Comparison of ENCODE assay signal across 8 cellular contexts in genomic region chr12:53180931-53181645, GRCh38. TPM values are rescaled to one million over a fixed set of nuclear protein-coding genes. Genes with fewer than 3 reads are reported as not detected.
DNase-seq lines count a peak whose midpoint lies in the region; ATAC-seq and TF ChIP-seq lines count a peak whose summit lies in the region.

No MANE protein-coding gene starts in this region.

- no peak for TF ChIP-seq CTCF in activated CD8-positive, alpha-beta T cell treated with anti-CD3 and anti-CD28 coated beads for 36 hours (IDR thresholded peaks at IDR 0.05)
- peak; percentile 20 for TF ChIP-seq CTCF in endodermal cell (conservative IDR thresholded peaks at IDR 0.05)

- H3K4me1 ChIP-seq in endodermal cell (ENCODE audit: control insufficient read depth, insufficient read depth, low read length) (no peaks in the 10 kb centered on the region), mesodermal cell (ENCODE audit: control insufficient read depth, insufficient read depth, low read length, poor library complexity, severe bottlenecking) (peaks cover 3% of the 10 kb centered on the region)

- no peaks in the 10 kb centered on the region for H3K9me3 Mint-ChIP-seq in activated CD8-positive, alpha-beta T cell treated with anti-CD3 and anti-CD28 coated beads for 36 hours
- H3K9me3 Mint-ChIP-seq in endodermal cell, result no peaks in the 10 kb centered on the region

- peaks cover 8% of the 10 kb centered on the region for H3K9me3 ChIP-seq in endodermal cell (ENCODE audit: control insufficient read depth, low read length)
- no peaks in the 10 kb centered on the region for H3K9me3 ChIP-seq in mesodermal cell (ENCODE audit: control insufficient read depth, low read length)

- H3K9ac ChIP-seq in endodermal cell (ENCODE audit: extremely low read depth, low read length, poor library complexity, severe bottlenecking), result peak overlapping the region; percentile 73

- DNase-seq in AG20443 (ENCODE audit: low spot score), result peak; percentile 83
- DNase-seq in NCI-H526 (lab: John Stamatoyannopoulos, UW), result peak; percentile 83 to 95
- peak; percentile 79 for DNase-seq in activated CD8-positive, alpha-beta T cell treated with anti-CD3 and anti-CD28 coated beads for 36 hours
- peak; percentile 93 for DNase-seq in endodermal cell
- peak; percentile 63 to 66 for DNase-seq in stimulated activated CD8-positive, alpha-beta memory T cell treated with anti-CD3 and anti-CD28 coated beads, Interleukin-2, amount 100 ng/mL, for 48 hours (ENCODE audit: low read depth in 2 of 2)

- intact Hi-C loops in activated CD8-positive, alpha-beta T cell treated with anti-CD3 and anti-CD28 coated beads for 36 hours (cut with micrococcal nuclease), result no loop called here

- ATAC-seq in GM19025 (IDR thresholded peaks at IDR 0.05; ENCODE audit: low read depth, unreplicated experiment), result peak; percentile 44
- peak; percentile 42 for ATAC-seq in HG03175 (IDR thresholded peaks at IDR 0.05; ENCODE audit: unreplicated experiment)
- peak; percentile 50 for ATAC-seq in activated CD8-positive, alpha-beta T cell treated with anti-CD3 and anti-CD28 coated beads for 36 hours

- H3K4me1 Mint-ChIP-seq in activated CD8-positive, alpha-beta T cell treated with anti-CD3 and anti-CD28 coated beads for 36 hours (ENCODE audit: low read depth), result peaks cover 50% of the 10 kb centered on the region
- H3K4me1 Mint-ChIP-seq in endodermal cell, result peaks cover 19% of the 10 kb centered on the region

- H3K27ac ChIP-seq in endodermal cell (ENCODE audit: low read depth, low read length), result peak overlapping the region; percentile 92
- H3K27ac ChIP-seq in mesodermal cell (ENCODE audit: low read depth, low read length, severe bottlenecking), result peak overlapping the region; percentile 95

- peak overlapping the region; percentile 92 for H3K4me3 ChIP-seq in endodermal cell (ENCODE audit: low read length)
- peak overlapping the region; percentile 63 for H3K4me3 ChIP-seq in mesodermal cell (ENCODE audit: extremely low read depth, insufficient read depth, low read length, poor library complexity, severe bottlenecking)

- no peaks in the 10 kb centered on the region for H3K27me3 Mint-ChIP-seq in activated CD8-positive, alpha-beta T cell treated with anti-CD3 and anti-CD28 coated beads for 36 hours
- peaks cover 6% of the 10 kb centered on the region for H3K27me3 Mint-ChIP-seq in endodermal cell (ENCODE audit: insufficient read depth)

- 3 to 11% methylated on average over 22 to 53 of the region's 57 CpGs for WGBS in endodermal cell (ENCODE audit: insufficient coverage in 1 of 2, insufficient read length in 1 of 2), 2 experiments
- 4 to 5% methylated on average over 44 to 52 of the region's 57 CpGs for WGBS in mesodermal cell (ENCODE audit: insufficient coverage in 2 of 2), 2 experiments

- no peaks in the 10 kb centered on the region for H3K27me3 ChIP-seq in endodermal cell (ENCODE audit: control insufficient read depth, insufficient read depth, low read length, poor library complexity, severe bottlenecking)

- CTCF ChIA-PET in activated CD8-positive, alpha-beta T cell treated with anti-CD3 and anti-CD28 coated beads for 36 hours (lab: Charles Lee), result interaction anchor here (0.9 to 17.7 kb wide), 18 partner anchors 9 to 164 kb away, joined by 3 to 199 read pairs (median 6); partner anchors contain the start of genes AAAS, ESPL1 and SOAT2

- H3K36me3 ChIP-seq in endodermal cell (ENCODE audit: control insufficient read depth, insufficient read depth, low read length), result peaks cover 46% of the 10 kb centered on the region
- peaks cover 45% of the 10 kb centered on the region for H3K36me3 ChIP-seq in mesodermal cell (ENCODE audit: control insufficient read depth, insufficient read depth, low read length)

- POLR2A ChIA-PET in activated CD8-positive, alpha-beta T cell treated with anti-CD3 and anti-CD28 coated beads for 36 hours (lab: Charles Lee), result interaction anchor here (1.0 to 6.7 kb wide), 17 partner anchors 10 to 142 kb away, joined by 3 to 91 read pairs (median 7); partner anchors contain the start of genes ESPL1, IGFBP6, ITGB7 and MYG1

- H3K4me3 Mint-ChIP-seq in activated CD8-positive, alpha-beta T cell treated with anti-CD3 and anti-CD28 coated beads for 36 hours, result peak overlapping the region; percentile 89
- peak overlapping the region; percentile 87 for H3K4me3 Mint-ChIP-seq in endodermal cell

- H3K27ac Mint-ChIP-seq in activated CD8-positive, alpha-beta T cell treated with anti-CD3 and anti-CD28 coated beads for 36 hours, result peak overlapping the region; percentile 91
- H3K27ac Mint-ChIP-seq in endodermal cell, result peak overlapping the region; percentile 90

- peaks cover 38% of the 10 kb centered on the region for H3K36me3 Mint-ChIP-seq in activated CD8-positive, alpha-beta T cell treated with anti-CD3 and anti-CD28 coated beads for 36 hours (ENCODE audit: low read depth)
- H3K36me3 Mint-ChIP-seq in endodermal cell (ENCODE audit: low read depth), result peaks cover 41% of the 10 kb centered on the region

RNA-seq across cellular contexts. Expression of gene CSAD, which starts 0.4 kb away (rescaled TPM):
- total RNA-seq in activated CD8-positive, alpha-beta T cell treated with anti-CD3 and anti-CD28 coated beads for 36 hours, result 10 to 100 TPM; 13.8 to 18.6 TPM
- 10 to 100 TPM; 24.9 to 38.2 TPM for total RNA-seq in endodermal cell
- 20.2 TPM for polyA plus RNA-seq in endodermal cell (2013, experiment 1 of 2)
- 23.9 TPM for polyA plus RNA-seq in endodermal cell (2013, experiment 2 of 2)
- 15.5 TPM for polyA plus RNA-seq in mesodermal cell (2013, experiment 1 of 2)
- 14.4 TPM for polyA plus RNA-seq in mesodermal cell (2013, experiment 2 of 2)

RNA-seq across cellular contexts. Expression of gene ZNF740, which starts 0.6 kb away (rescaled TPM):
- total RNA-seq in activated CD8-positive, alpha-beta T cell treated with anti-CD3 and anti-CD28 coated beads for 36 hours, result 10 to 100 TPM; 31.3 to 35.9 TPM
- total RNA-seq in endodermal cell, result 10 to 100 TPM; 54.0 to 54.6 TPM
- 31.5 TPM for polyA plus RNA-seq in endodermal cell (2013, experiment 1 of 2)
- polyA plus RNA-seq in endodermal cell (2013, experiment 2 of 2), result 26.9 TPM
- 27.9 TPM for polyA plus RNA-seq in mesodermal cell (2013, experiment 1 of 2)
- 21.9 TPM for polyA plus RNA-seq in mesodermal cell (2013, experiment 2 of 2)

RNA-seq across cellular contexts. Expression of gene ITGB7, which starts 26.0 kb away (rescaled TPM):
- 100 to 1,000 TPM; 121 to 137 TPM for total RNA-seq in activated CD8-positive, alpha-beta T cell treated with anti-CD3 and anti-CD28 coated beads for 36 hours
- total RNA-seq in endodermal cell, result 1 to 10 TPM; 1.4 TPM
- 0.18 TPM for polyA plus RNA-seq in endodermal cell (2013, experiment 1 of 2)
- 0.46 TPM for polyA plus RNA-seq in endodermal cell (2013, experiment 2 of 2)
- polyA plus RNA-seq in mesodermal cell (2013, experiment 1 of 2), result 0.44 TPM
- polyA plus RNA-seq in mesodermal cell (2013, experiment 2 of 2), result 0.10 TPM

RNA-seq across cellular contexts. Expression of gene RARG, which starts 50.9 kb away (rescaled TPM):
- total RNA-seq in activated CD8-positive, alpha-beta T cell treated with anti-CD3 and anti-CD28 coated beads for 36 hours, result 10 to 100 TPM; 19.7 to 20.3 TPM
- 10 to 100 TPM; 19.5 to 26.8 TPM for total RNA-seq in endodermal cell
- 23.9 TPM for polyA plus RNA-seq in endodermal cell (2013, experiment 1 of 2)
- polyA plus RNA-seq in endodermal cell (2013, experiment 2 of 2), result 18.1 TPM
- polyA plus RNA-seq in mesodermal cell (2013, experiment 1 of 2), result 39.7 TPM
- polyA plus RNA-seq in mesodermal cell (2013, experiment 2 of 2), result 36.9 TPM

Comparison
In these comparisons a context has a peak if more than half of its experiments do, and no peak if none do; other contexts are left out.
1. Peak in every context shown above with its lines: DNase-seq, ATAC-seq, H3K4me3 ChIP-seq and H3K27ac ChIP-seq.
2. RNA of gene ITGB7, which starts 26.0 kb away (total RNA-seq): 121 to 137 TPM in activated CD8-positive, alpha-beta T cell treated with anti-CD3 and anti-CD28 coated beads for 36 hours; 1.4 TPM in endodermal cell; every median in the first group is over 10 times any median in the second.